ENCODE assay signal across 8 cellular contexts in the genomic region with DNA sequence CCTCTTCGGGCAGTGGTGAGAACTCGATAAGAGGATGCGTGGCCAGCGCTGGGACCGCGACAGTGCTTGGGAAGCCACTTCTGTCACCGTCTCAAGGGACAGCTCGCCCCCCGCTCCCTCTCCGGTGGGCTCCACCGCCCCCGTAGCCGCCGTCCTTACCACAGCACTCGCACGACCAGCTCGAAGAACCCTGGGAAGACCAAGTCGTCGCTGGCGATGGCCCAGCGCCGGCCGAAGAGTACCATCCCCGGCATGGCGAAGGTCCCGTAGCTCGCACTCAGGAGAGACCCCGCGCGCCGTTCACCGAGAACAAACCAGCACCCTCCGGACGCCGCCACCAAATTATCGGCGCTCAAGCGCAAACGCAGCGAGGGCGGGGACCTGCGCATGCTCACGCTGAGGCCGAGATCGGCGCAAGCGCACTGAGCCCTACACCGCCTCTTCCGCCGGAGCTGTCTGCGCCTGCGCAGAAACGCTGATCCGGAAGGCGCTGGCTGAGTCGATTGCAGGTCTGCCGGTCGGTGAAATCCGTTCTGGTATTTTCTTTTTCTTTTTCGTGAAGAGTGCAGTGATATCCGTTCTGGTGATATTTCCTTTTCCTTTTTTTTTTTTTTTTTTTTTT. TPM values are rescaled to one million over a fixed set of nuclear protein-coding genes. Genes with fewer than 3 reads are reported as not detected.
DNase-seq lines count a peak whose midpoint lies in the region; ATAC-seq and TF ChIP-seq lines count a peak whose summit lies in the region.

A gene with protein sequence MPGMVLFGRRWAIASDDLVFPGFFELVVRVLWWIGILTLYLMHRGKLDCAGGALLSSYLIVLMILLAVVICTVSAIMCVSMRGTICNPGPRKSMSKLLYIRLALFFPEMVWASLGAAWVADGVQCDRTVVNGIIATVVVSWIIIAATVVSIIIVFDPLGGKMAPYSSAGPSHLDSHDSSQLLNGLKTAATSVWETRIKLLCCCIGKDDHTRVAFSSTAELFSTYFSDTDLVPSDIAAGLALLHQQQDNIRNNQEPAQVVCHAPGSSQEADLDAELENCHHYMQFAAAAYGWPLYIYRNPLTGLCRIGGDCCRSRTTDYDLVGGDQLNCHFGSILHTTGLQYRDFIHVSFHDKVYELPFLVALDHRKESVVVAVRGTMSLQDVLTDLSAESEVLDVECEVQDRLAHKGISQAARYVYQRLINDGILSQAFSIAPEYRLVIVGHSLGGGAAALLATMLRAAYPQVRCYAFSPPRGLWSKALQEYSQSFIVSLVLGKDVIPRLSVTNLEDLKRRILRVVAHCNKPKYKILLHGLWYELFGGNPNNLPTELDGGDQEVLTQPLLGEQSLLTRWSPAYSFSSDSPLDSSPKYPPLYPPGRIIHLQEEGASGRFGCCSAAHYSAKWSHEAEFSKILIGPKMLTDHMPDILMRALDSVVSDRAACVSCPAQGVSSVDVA (minus strand): TSS at position 366 of the 622 bp plus-strand sequence. CDS start 112 bp downstream, at position 254.

- peak within 1 kb of the TSS; percentile 94 for H3K27ac Mint-ChIP-seq in dendritic cell treated with granulocyte-macrophage colony-stimulating factor and Interleukin-4, amounts not matched to agents 40 ng/mL and 50 ng/mL, for 4 days

- peaks cover 45% of the 10 kb centered on the region for H3K36me3 Mint-ChIP-seq in dendritic cell treated with granulocyte-macrophage colony-stimulating factor and Interleukin-4, amounts not matched to agents 40 ng/mL and 50 ng/mL, for 4 days (ENCODE audit: low read depth)

- ATAC-seq in GM19397 (IDR thresholded peaks at IDR 0.05; ENCODE audit: unreplicated experiment) (peak; percentile 92), HG03565 (IDR thresholded peaks at IDR 0.05; ENCODE audit: unreplicated experiment) (peak; percentile 83), left lobe of liver (peak; percentile 86)

- peak within 1 kb of the TSS; percentile 86 for H3K27ac ChIP-seq in C4-2B

- DNase-seq in NCI-H748 treated with DMSO at 0.1 percent for 48 hours (lab: John Stamatoyannopoulos, UW) (peak; percentile 83), left lobe of liver (ENCODE audit: low spot score) (peak; percentile 96)
- DNase-seq in activated CD4-positive, alpha-beta T cell treated with anti-CD3 and anti-CD28 coated beads, Interleukin-2, amount 50 U/mL, for 24 hours (ENCODE audit: low read depth in 1 of 2, low spot score in 1 of 2): peak; percentile 93 to 95
- peak; percentile 96 to 98 for DNase-seq in stimulated activated CD4-positive, alpha-beta T cell treated with anti-CD3 and anti-CD28 coated beads, Interleukin-2, amount 100 ng/mL, for 24 hours

- peak within 1 kb of the TSS; percentile 90 for H3K4me3 Mint-ChIP-seq in dendritic cell treated with granulocyte-macrophage colony-stimulating factor and Interleukin-4, amounts not matched to agents 40 ng/mL and 50 ng/mL, for 4 days

- H3K9me3 Mint-ChIP-seq in dendritic cell treated with granulocyte-macrophage colony-stimulating factor and Interleukin-4, amounts not matched to agents 40 ng/mL and 50 ng/mL, for 4 days: no peaks in the 10 kb centered on the region

- TF ChIP-seq CTCF in C4-2B (conservative IDR thresholded peaks at IDR 0.05): no peak

- intact Hi-C loops in dendritic cell treated with granulocyte-macrophage colony-stimulating factor and Interleukin-4, amounts not matched to agents 40 ng/mL and 50 ng/mL, for 4 days (cut with micrococcal nuclease): no loop called here

- no peaks in the 10 kb centered on the region for H3K27me3 Mint-ChIP-seq in dendritic cell treated with granulocyte-macrophage colony-stimulating factor and Interleukin-4, amounts not matched to agents 40 ng/mL and 50 ng/mL, for 4 days

- peaks cover 44% of the 10 kb centered on the region for H3K4me1 Mint-ChIP-seq in dendritic cell treated with granulocyte-macrophage colony-stimulating factor and Interleukin-4, amounts not matched to agents 40 ng/mL and 50 ng/mL, for 4 days (ENCODE audit: low read depth)

RNA-seq across cellular contexts. Expression of the gene that starts here (rescaled TPM):
- total RNA-seq in left lobe of liver: 17.9 TPM

Comparison
In these comparisons a context has a peak if more than half of its experiments do, and no peak if none do; other contexts are left out.
1. Peak in every context shown above with its lines: DNase-seq, ATAC-seq and H3K27ac ChIP-seq.